In genomic region chr1:200432586-200432985, GRCh38 we compare ENCODE assay signal across 30 cellular contexts.
"Had no signal": no experiment of that assay in that cellular context is flagged by ENCODE, and none has a peak within 500 bp of the region (broad histone marks: within the 10 kb centered on the region; RNA-seq: fewer than 3 reads in every experiment).

No MANE protein-coding gene starts in this region.

- H3K27me3 Mint-ChIP-seq: effector memory CD8-positive, alpha-beta T cell had no signal

- H3K9me3 ChIP-seq: adrenal gland, colonic mucosa, neutrophil, ovary, psoas muscle, tibial nerve had no signal

- ATAC-seq: effector memory CD8-positive, alpha-beta T cell; psoas muscle; stimulated activated naive B cell treated with anti-CD40 and anti-IgM and Interleukin-4, amounts not matched to agents 10 μg/mL and 1 μg/mL and 100 μg/mL, for 72 hours had no signal

- H3K4me1 Mint-ChIP-seq: nephron progenitor cell had no signal

- H3K27ac ChIP-seq: adrenal gland, cardiac muscle cell, colonic mucosa, neutrophil, ovary, psoas muscle, tibial nerve, VCaP had no signal

- H3K4me3 Mint-ChIP-seq: activated T-helper 1 cell treated with anti-CD3 and anti-CD28 coated beads, Interleukin-12 subunit alpha, Interleukin-12 subunit beta, Interleukin-2, Interleukin-4 antibody, amounts not matched to agents 30 ng/mL and 10 ng/mL and 1 ng/mL, durations not matched to agents 14 hours and 24 hours and 36 hours; brain; effector memory CD8-positive, alpha-beta T cell; nephron progenitor cell; stimulated activated naive B cell treated with anti-CD40 and anti-IgM and Interleukin-4, amounts not matched to agents 10 μg/mL and 1 μg/mL and 100 μg/mL, for 72 hours; T-helper 1 cell treated with Interleukin-12 subunit alpha and Interleukin-12 subunit beta and Interleukin-4 antibody, amounts not matched to agents 30 μg/mL and 1 μg/mL, for 36 hours had no signal

- H3K4me3 ChIP-seq: adrenal gland, cardiac muscle cell, colonic mucosa, ovary, psoas muscle, tibial nerve had no signal

- H3K36me3 Mint-ChIP-seq: activated naive CD4-positive, alpha-beta T cell treated with anti-CD3 and anti-CD28 coated beads, Interleukin-2, amount 50 U/mL, for 72 hours; brain; naive B cell had no signal

- H3K9me3 Mint-ChIP-seq: activated naive CD4-positive, alpha-beta T cell treated with anti-CD3 and anti-CD28 coated beads, Interleukin-2, amount 50 U/mL, for 72 hours; activated T-helper 1 cell treated with anti-CD3 and anti-CD28 coated beads, Interleukin-12 subunit alpha, Interleukin-12 subunit beta, Interleukin-2, Interleukin-4 antibody, amounts not matched to agents 30 ng/mL and 10 ng/mL and 1 ng/mL, durations not matched to agents 14 hours and 24 hours and 36 hours; effector memory CD8-positive, alpha-beta T cell; naive B cell; stimulated activated naive B cell treated with anti-CD40 and anti-IgM and Interleukin-4, amounts not matched to agents 10 μg/mL and 1 μg/mL and 100 μg/mL, for 72 hours; T-helper 1 cell treated with Interleukin-12 subunit alpha and Interleukin-12 subunit beta and Interleukin-4 antibody, amounts not matched to agents 30 μg/mL and 1 μg/mL, for 36 hours had no signal

- H3K27ac Mint-ChIP-seq: activated naive CD4-positive, alpha-beta T cell treated with anti-CD3 and anti-CD28 coated beads, Interleukin-2, amount 50 U/mL, for 72 hours; activated T-helper 1 cell treated with anti-CD3 and anti-CD28 coated beads, Interleukin-12 subunit alpha, Interleukin-12 subunit beta, Interleukin-2, Interleukin-4 antibody, amounts not matched to agents 30 ng/mL and 10 ng/mL and 1 ng/mL, durations not matched to agents 14 hours and 24 hours and 36 hours; brain; effector memory CD8-positive, alpha-beta T cell; naive B cell; nephron progenitor cell; stimulated activated naive B cell treated with anti-CD40 and anti-IgM and Interleukin-4, amounts not matched to agents 10 μg/mL and 1 μg/mL and 100 μg/mL, for 72 hours; T-helper 1 cell treated with Interleukin-12 subunit alpha and Interleukin-12 subunit beta and Interleukin-4 antibody, amounts not matched to agents 30 μg/mL and 1 μg/mL, for 36 hours had no signal

- H3K4me1 ChIP-seq: colonic mucosa, psoas muscle had no signal

- DNase-seq: activated CD4-positive, alpha-beta T cell treated with anti-CD3 and anti-CD28 coated beads for 4 hours; activated CD4-positive, alpha-beta T cell treated with anti-CD3 and anti-CD28 coated beads, Interleukin-2, amount 50 U/mL, for 4 hours; activated gamma-delta T cell treated with Interleukin-2 at 50 U/mL for 16 hours; adrenal gland; aorta; cerebellar nuclear complex; colonic mucosa; effector memory CD8-positive, alpha-beta T cell; erythroblast; head of caudate nucleus; hippocampal formation; kidney; left colon; mammary epithelial cell; naive B cell; nephron progenitor cell; ovary; psoas muscle; stimulated activated CD4-positive, alpha-beta T cell treated with anti-CD3 and anti-CD28 coated beads, Interleukin-15, amount 100 ng/mL, for 24 hours; stimulated activated CD4-positive, alpha-beta T cell treated with anti-CD3 and anti-CD28 coated beads, Interleukin-2, amount 100 ng/mL, for 24 hours; stimulated activated naive B cell treated with anti-CD40 and anti-IgM and Interleukin-4, amounts not matched to agents 10 μg/mL and 1 μg/mL and 100 μg/mL, for 72 hours; T-helper 9 cell had no signal

- H3K36me3 ChIP-seq: adrenal gland, cardiac muscle cell, colonic mucosa, neutrophil, ovary, tibial nerve had no signal
